In the genomic region with DNA sequence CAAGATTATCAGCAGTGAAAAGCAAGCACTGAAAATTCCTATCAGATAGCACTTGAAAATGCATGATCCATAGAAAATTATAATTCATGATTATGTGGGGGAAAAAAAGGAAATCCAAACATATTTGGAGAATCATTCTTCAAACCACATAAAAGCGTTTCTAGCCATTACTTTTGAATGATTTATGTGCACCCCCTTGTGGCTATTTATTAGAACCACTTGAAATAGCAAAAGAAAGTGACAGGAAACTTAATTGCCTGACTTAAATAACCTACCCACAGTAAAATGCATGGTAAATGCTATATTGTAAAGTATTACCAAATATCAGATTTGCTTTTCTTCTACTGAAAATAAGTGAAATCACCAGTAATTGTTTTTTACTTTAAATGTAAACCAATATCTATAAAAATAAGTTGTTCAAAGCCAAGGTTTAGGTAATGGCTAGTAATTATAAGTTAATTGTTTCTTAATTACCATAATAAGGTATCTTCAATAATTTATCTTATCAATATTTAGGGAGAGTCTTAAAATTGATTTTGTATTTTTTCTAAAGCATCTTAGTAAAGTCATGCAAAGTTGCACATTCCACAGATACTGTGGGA, we compare ENCODE assay signal across 8 cellular contexts.
DNase-seq lines count a peak whose midpoint lies in the region; ATAC-seq, FAIRE-seq and TF ChIP-seq lines count a peak whose summit lies in the region.

No MANE protein-coding gene starts in this region.

- peak; percentile 52 for ATAC-seq in HG02623 (IDR thresholded peaks at IDR 0.05; ENCODE audit: unreplicated experiment)
- no peak for ATAC-seq in CD4-positive, alpha-beta T cell (ENCODE audit: poor library complexity)

- no peak overlapping the region for H3K4me3 Mint-ChIP-seq in CD4-positive, alpha-beta T cell

- H3K36me3 Mint-ChIP-seq in CD4-positive, alpha-beta T cell (ENCODE audit: low read depth): no peaks in the 10 kb centered on the region

- no peaks in the 10 kb centered on the region for H3K27me3 Mint-ChIP-seq in CD4-positive, alpha-beta T cell

- no peak overlapping the region for H3K4me3 ChIP-seq in bronchial epithelial cell (ENCODE audit: low read depth, low read length)

- peak; percentile 35 for TF ChIP-seq CTCF in bronchial epithelial cell (IDR thresholded peaks at IDR 0.05; ENCODE audit: insufficient read depth, low read length, severe bottlenecking)
- TF ChIP-seq CTCF in CD4-positive, alpha-beta T cell (IDR thresholded peaks at IDR 0.05): no peak

- DNase-seq in DMS114 treated with DMSO at 0.1 percent for 48 hours (lab: John Stamatoyannopoulos, UW; ENCODE audit: unreplicated experiment) (peak; percentile 35), NCI-H748 (lab: John Stamatoyannopoulos, UW; ENCODE audit: unreplicated experiment) (peak; percentile 58), bronchial epithelial cell (ENCODE audit: low read depth) (peak; percentile 60), middle frontal gyrus (ENCODE audit: extremely low spot score, low spot score) (peak; percentile 20), T-helper 1 cell (no peak), GM19238 (ENCODE audit: insufficient read length, low spot score) (no peak)
- no peak for DNase-seq in CD4-positive, alpha-beta T cell

- no peaks in the 10 kb centered on the region for H3K36me3 ChIP-seq in bronchial epithelial cell (ENCODE audit: control insufficient read depth, insufficient read depth, low read length)

- intact Hi-C loops in CD4-positive, alpha-beta T cell (cut with DNase I, micrococcal nuclease): no loop called here

- CTCF ChIA-PET in CD4-positive, alpha-beta T cell (lab: Charles Lee): no interaction called here

- no peaks in the 10 kb centered on the region for H3K4me1 Mint-ChIP-seq in CD4-positive, alpha-beta T cell (ENCODE audit: low read depth)

- H3K9me3 Mint-ChIP-seq in CD4-positive, alpha-beta T cell: peaks cover 3% of the 10 kb centered on the region

- H3K27ac ChIP-seq in CD4-positive, alpha-beta T cell (ENCODE audit: low read depth, low read length): no peak overlapping the region

- FAIRE-seq in bronchial epithelial cell (lab: Jason Lieb, UNC): no peak

- H3K9me3 ChIP-seq in CD4-positive, alpha-beta T cell (ENCODE audit: control insufficient read depth, low read length): no peaks in the 10 kb centered on the region

- POLR2A ChIA-PET in CD4-positive, alpha-beta T cell (lab: Charles Lee): no interaction called here

- no peaks in the 10 kb centered on the region for H3K27me3 ChIP-seq in bronchial epithelial cell (ENCODE audit: control insufficient read depth, insufficient read depth, low read length)
- no peaks in the 10 kb centered on the region for H3K27me3 ChIP-seq in CD4-positive, alpha-beta T cell (ENCODE audit: control insufficient read depth, insufficient read depth, low read length)

- no peak overlapping the region for H3K27ac Mint-ChIP-seq in CD4-positive, alpha-beta T cell

Comparison
In these comparisons a context has a peak if more than half of its experiments do, and no peak if none do; other contexts are left out.
1. DNase-seq: peak in DMS114 treated with DMSO at 0.1 percent for 48 hours (single experiment), NCI-H748 (single experiment), bronchial epithelial cell (single experiment) and middle frontal gyrus (single experiment); none in T-helper 1 cell (0 of 5), GM19238 (single experiment) and CD4-positive, alpha-beta T cell (0 of 10).